In genomic region chr7:31735991-31736982, GRCh38 we compare ENCODE assay signal across 8 cellular contexts. TPM values are rescaled to one million over a fixed set of nuclear protein-coding genes. Genes with fewer than 3 reads are reported as not detected.
DNase-seq lines count a peak whose midpoint lies in the region; ATAC-seq and TF ChIP-seq lines count a peak whose summit lies in the region.

No MANE protein-coding gene starts in this region.

- intact Hi-C loops in activated CD4-positive, alpha-beta T cell treated with anti-CD3 and anti-CD28 coated beads for 36 hours (cut with DNase I, micrococcal nuclease): loop anchor here (1.0 to 10.0 kb wide), 5 partner anchors 293 to 751 kb away; no protein-coding TSS in a partner anchor
- intact Hi-C loops in adrenal gland (cut with DNase I): loop anchor here (5.0 to 10.0 kb wide), 4 partner anchors 81 to 601 kb away; no protein-coding TSS in a partner anchor
- intact Hi-C loops in left ventricle myocardium superior (cut with micrococcal nuclease): no loop called here

- no peak overlapping the region for H3K4me3 ChIP-seq in adrenal gland
- H3K4me3 ChIP-seq in retinal pigment epithelial cell (ENCODE audit: low read length): no peak overlapping the region

- TF ChIP-seq CTCF in adrenal gland (IDR thresholded peaks at IDR 0.05) (peak; percentile 77 to 93 (median 88)), retinal pigment epithelial cell (conservative IDR thresholded peaks at IDR 0.05; ENCODE audit: low read depth, low read length) (peak; percentile 92)

- peak; percentile 27 for DNase-seq in activated CD4-positive, alpha-beta T cell treated with anti-CD3 and anti-CD28 coated beads for 36 hours
- no peak for DNase-seq in activated CD4-positive, alpha-beta T cell treated with anti-CD3 and anti-CD28 coated beads, Interleukin-2, amount 10 ng/mL, durations not matched to agents 7 days and 5 days
- DNase-seq in NCI-H345 treated with DMSO at 0.1 percent for 48 hours (lab: John Stamatoyannopoulos, UW; ENCODE audit: unreplicated experiment) (peak; percentile 51), adrenal gland (peak; percentile 46 to 87 (median 68)), left ventricle myocardium superior (peak; percentile 42), retinal pigment epithelial cell (ENCODE audit: low read depth) (no peak)

- no peaks in the 10 kb centered on the region for H3K9me3 Mint-ChIP-seq in activated CD4-positive, alpha-beta T cell treated with anti-CD3 and anti-CD28 coated beads for 36 hours (ENCODE audit: low read depth)
- H3K9me3 Mint-ChIP-seq in activated CD4-positive, alpha-beta T cell treated with anti-CD3 and anti-CD28 coated beads, Interleukin-2, amount 10 ng/mL, durations not matched to agents 7 days and 5 days: no peaks in the 10 kb centered on the region

- H3K27ac ChIP-seq in adrenal gland: no peak overlapping the region

- peaks cover 3% of the 10 kb centered on the region for H3K27me3 Mint-ChIP-seq in activated CD4-positive, alpha-beta T cell treated with anti-CD3 and anti-CD28 coated beads for 36 hours
- H3K27me3 Mint-ChIP-seq in activated CD4-positive, alpha-beta T cell treated with anti-CD3 and anti-CD28 coated beads, Interleukin-2, amount 10 ng/mL, durations not matched to agents 7 days and 5 days: no peaks in the 10 kb centered on the region

- H3K27ac Mint-ChIP-seq in activated CD4-positive, alpha-beta T cell treated with anti-CD3 and anti-CD28 coated beads for 36 hours: no peak overlapping the region
- no peak overlapping the region for H3K27ac Mint-ChIP-seq in activated CD4-positive, alpha-beta T cell treated with anti-CD3 and anti-CD28 coated beads, Interleukin-2, amount 10 ng/mL, durations not matched to agents 7 days and 5 days

- no peaks in the 10 kb centered on the region for H3K4me1 Mint-ChIP-seq in activated CD4-positive, alpha-beta T cell treated with anti-CD3 and anti-CD28 coated beads for 36 hours
- H3K4me1 Mint-ChIP-seq in activated CD4-positive, alpha-beta T cell treated with anti-CD3 and anti-CD28 coated beads, Interleukin-2, amount 10 ng/mL, durations not matched to agents 7 days and 5 days: no peaks in the 10 kb centered on the region

- no peaks in the 10 kb centered on the region for H3K9me3 ChIP-seq in adrenal gland (replicated peaks in 1 of 3)

- TF ChIP-seq POLR2A in adrenal gland (IDR thresholded peaks at IDR 0.05): no peak

- CTCF ChIA-PET in activated CD4-positive, alpha-beta T cell treated with anti-CD3 and anti-CD28 coated beads for 36 hours (lab: Charles Lee): interaction anchor here (0.9 to 1.0 kb wide), 2 partner anchors 29 to 601 kb away, joined by 3 to 4 read pairs; no protein-coding TSS in a partner anchor
- CTCF ChIA-PET in activated CD4-positive, alpha-beta T cell treated with anti-CD3 and anti-CD28 coated beads, Interleukin-2, amount 10 ng/mL, durations not matched to agents 7 days and 5 days (lab: Charles Lee): no interaction called here

- H3K4me3 Mint-ChIP-seq in activated CD4-positive, alpha-beta T cell treated with anti-CD3 and anti-CD28 coated beads for 36 hours: no peak overlapping the region
- no peak overlapping the region for H3K4me3 Mint-ChIP-seq in activated CD4-positive, alpha-beta T cell treated with anti-CD3 and anti-CD28 coated beads, Interleukin-2, amount 10 ng/mL, durations not matched to agents 7 days and 5 days

- no peaks in the 10 kb centered on the region for H3K36me3 Mint-ChIP-seq in activated CD4-positive, alpha-beta T cell treated with anti-CD3 and anti-CD28 coated beads for 36 hours (ENCODE audit: low read depth)
- no peaks in the 10 kb centered on the region for H3K36me3 Mint-ChIP-seq in activated CD4-positive, alpha-beta T cell treated with anti-CD3 and anti-CD28 coated beads, Interleukin-2, amount 10 ng/mL, durations not matched to agents 7 days and 5 days (ENCODE audit: low read depth)

- H3K36me3 ChIP-seq in adrenal gland (replicated peaks in 1 of 2): no peaks in the 10 kb centered on the region

- no peaks in the 10 kb centered on the region for H3K4me1 ChIP-seq in adrenal gland (replicated peaks in 1 of 2)

- 43 to 48% (median 47%) methylated on average over 11 of the region's 11 CpGs for WGBS in adrenal gland, 4 donors

- POLR2A ChIA-PET in activated CD4-positive, alpha-beta T cell treated with anti-CD3 and anti-CD28 coated beads for 36 hours (lab: Charles Lee): no interaction called here
- POLR2A ChIA-PET in activated CD4-positive, alpha-beta T cell treated with anti-CD3 and anti-CD28 coated beads, Interleukin-2, amount 10 ng/mL, durations not matched to agents 7 days and 5 days (lab: Charles Lee): no interaction called here

- no peaks in the 10 kb centered on the region for H3K27me3 ChIP-seq in adrenal gland

- no peak for ATAC-seq in activated CD4-positive, alpha-beta T cell treated with anti-CD3 and anti-CD28 coated beads for 36 hours
- ATAC-seq in HG03175 (IDR thresholded peaks at IDR 0.05; ENCODE audit: unreplicated experiment) (peak; percentile 68), left ventricle myocardium superior (peak; percentile 79), GM21723 (IDR thresholded peaks at IDR 0.05; ENCODE audit: unreplicated experiment) (no peak)

RNA-seq across cellular contexts. Expression of gene PPP1R17, which starts 49.3 kb away (rescaled TPM):
- total RNA-seq in activated CD4-positive, alpha-beta T cell treated with anti-CD3 and anti-CD28 coated beads for 36 hours: not detected
- not detected for total RNA-seq in activated CD4-positive, alpha-beta T cell treated with anti-CD3 and anti-CD28 coated beads, Interleukin-2, amount 10 ng/mL, durations not matched to agents 7 days and 5 days
- total RNA-seq in adrenal gland (1 to 10 TPM in 2 of 8 donors, under 1 TPM in 3, not detected in 3; 0.14 to 2.7 (median 0.37) TPM), left ventricle myocardium superior (not detected)
- 1 to 10 TPM in 2 of 3 donors, under 1 TPM in 1; 0.20 to 6.2 (median 1.2) TPM for polyA plus RNA-seq in adrenal gland

Comparison
In these comparisons a context has a peak if more than half of its experiments do, and no peak if none do; other contexts are left out.
1. DNase-seq: peak in activated CD4-positive, alpha-beta T cell treated with anti-CD3 and anti-CD28 coated beads for 36 hours (single experiment), NCI-H345 treated with DMSO at 0.1 percent for 48 hours (single experiment), adrenal gland (7 of 7) and left ventricle myocardium superior (single experiment); none in activated CD4-positive, alpha-beta T cell treated with anti-CD3 and anti-CD28 coated beads, Interleukin-2, amount 10 ng/mL, durations not matched to agents 7 days and 5 days (single experiment) and retinal pigment epithelial cell (single experiment).
2. ATAC-seq: peak in HG03175 (single experiment) and left ventricle myocardium superior (single experiment); none in activated CD4-positive, alpha-beta T cell treated with anti-CD3 and anti-CD28 coated beads for 36 hours (single experiment) and GM21723 (single experiment).